Comparison of ENCODE assay signal across 22 cellular contexts in genomic region chr13:112852808-112853207, GRCh38.
DNase-seq lines count a peak whose midpoint lies in the region; ATAC-seq and TF ChIP-seq lines count a peak whose summit lies in the region.
"Had no signal": no experiment of that assay in that cellular context is flagged by ENCODE, and none has a peak within 500 bp of the region (broad histone marks: within the 10 kb centered on the region; RNA-seq: fewer than 3 reads in every experiment).

No MANE protein-coding gene starts in this region.

- no peak overlapping the region for H3K27ac Mint-ChIP-seq in WTC11
- H3K27ac Mint-ChIP-seq: CD4-positive, alpha-beta T cell; GM23338 had no signal

- H3K9me3 ChIP-seq in HEK293 (ENCODE audit: control insufficient read depth, insufficient read depth, low read depth, low read length) (no peaks in the 10 kb centered on the region), mucosa of descending colon (no peaks in the 10 kb centered on the region)
- H3K9me3 ChIP-seq: A549, HAP-1 had no signal

- H3K9me3 Mint-ChIP-seq in WTC11 = no peaks in the 10 kb centered on the region
- H3K9me3 Mint-ChIP-seq: CD14-positive monocyte; CD4-positive, alpha-beta T cell; CD8-positive, alpha-beta memory T cell; GM23338 had no signal

- no peak overlapping the region for H3K4me3 Mint-ChIP-seq in WTC11
- H3K4me3 Mint-ChIP-seq: CD14-positive monocyte; CD4-positive, alpha-beta T cell; CD8-positive, alpha-beta memory T cell; GM23338 had no signal

- intact Hi-C loops in mucosa of descending colon (cut with DNase I, micrococcal nuclease) = no loop called here

- peaks cover 11% of the 10 kb centered on the region for H3K4me1 Mint-ChIP-seq in WTC11
- H3K4me1 Mint-ChIP-seq: CD14-positive monocyte; CD8-positive, alpha-beta memory T cell had no signal

- H3K27me3 Mint-ChIP-seq in WTC11 (ENCODE audit: low read depth) = no peaks in the 10 kb centered on the region
- H3K27me3 Mint-ChIP-seq: CD4-positive, alpha-beta T cell; CD8-positive, alpha-beta memory T cell had no signal

- POLR2A ChIA-PET in HEK293 (lab: Yijun Ruan, JAX) (no interaction called here), WTC11 (lab: Charles Lee) (no interaction called here)

- CTCF ChIA-PET in HEK293 (lab: Yijun Ruan, JAX) = no interaction called here
- CTCF ChIA-PET in WTC11 (lab: Charles Lee) = no interaction called here

- no peak overlapping the region for H3K27ac ChIP-seq in HEK293 (ENCODE audit: extremely low read depth, low read depth, low read length)
- H3K27ac ChIP-seq: A549; BLaER1 treated with 17β-estradiol and CSF1 and Interleukin-3, amounts not matched to agents 10 nM and 100 nM had no signal

- H3K36me3 ChIP-seq in HEK293 (ENCODE audit: control insufficient read depth in 2 of 2, insufficient read depth in 1 of 2, low read length in 2 of 2) (peaks cover 2 to 41% of the 10 kb centered on the region in 2 experiments; a peak in 2 of 3 replicates), mucosa of descending colon (ENCODE audit: low read depth) (no peaks in the 10 kb centered on the region)

- no peak for ATAC-seq in WTC11
- no peak for ATAC-seq in mucosa of descending colon
- no peak for ATAC-seq in GM19035 (IDR thresholded peaks at IDR 0.05; ENCODE audit: unreplicated experiment)
- ATAC-seq: A549, GM12878, GM23338 had no signal

- H3K4me3 ChIP-seq in HEK293 (ENCODE audit: low read depth, low read length) (no peak overlapping the region), mucosa of descending colon (no peak overlapping the region)
- H3K4me3 ChIP-seq: A549; BLaER1 treated with 17β-estradiol and CSF1 and Interleukin-3, amounts not matched to agents 10 nM and 100 nM; GM12878; GM23338; HAP-1 had no signal

- H3K36me3 Mint-ChIP-seq in WTC11 = peaks cover 75% of the 10 kb centered on the region

- no peak for TF ChIP-seq CTCF in HEK293 (tag by site-specific recombination; IDR thresholded peaks at IDR 0.05)
- no peak for TF ChIP-seq CTCF in WTC11 (IDR thresholded peaks at IDR 0.05)
- no peak for TF ChIP-seq CTCF in mucosa of descending colon (IDR thresholded peaks at IDR 0.05)

- no peak for DNase-seq in WTC11 (ENCODE audit: low spot score)
- DNase-seq in mesenteric fat pad (ENCODE audit: low spot score) = peak; percentile 22
- no peak for DNase-seq in activated T-cell treated with anti-CD3 and anti-CD28 coated beads, Interleukin-2, amount 50 U/mL, for 1 hour
- DNase-seq in mucosa of descending colon = no peak
- DNase-seq: 8988T; ACHN; AML-193; BE2C; CD8-positive, alpha-beta memory T cell; DMS 273 treated with DMSO at 0.1 percent for 48 hours; DMS79; EL; GDM1 had no signal

- peaks cover 5% of the 10 kb centered on the region; the same call in 1 of the 2 replicates for H3K4me1 ChIP-seq in HEK293 (ENCODE audit: control insufficient read depth, insufficient read depth, low read length)
- no peaks in the 10 kb centered on the region for H3K4me1 ChIP-seq in mucosa of descending colon (ENCODE audit: low read depth)
- H3K4me1 ChIP-seq: A549, HAP-1 had no signal

TF ChIP-seq in HEK293, 187 proteins besides CTCF, POLR2A, EP300 and RAD21:
- TF ChIP-seq ZNF596 (tag by site-specific recombination; IDR thresholded peaks at IDR 0.05) = peak; percentile 65; the same call in 1 of the 2 replicates
- TF ChIP-seq ZNF624 (tag by site-specific recombination; IDR thresholded peaks at IDR 0.05) = no peak
- TF ChIP-seq ZNF645 (tag by site-specific recombination; IDR thresholded peaks at IDR 0.05) = no peak
- TF ChIP-seq ZNF292 (tag by site-specific recombination; IDR thresholded peaks at IDR 0.05; ENCODE audit: borderline replicate concordance, low read depth) = no peak
- no peak for TF ChIP-seq ZNF404 (tag by site-specific recombination; IDR thresholded peaks at IDR 0.05)
- peak; percentile 67 for TF ChIP-seq ZNF121 (tag by site-specific recombination; IDR thresholded peaks at IDR 0.05)
- TF ChIP-seq ZFHX2 (tag by site-specific recombination; conservative IDR thresholded peaks at IDR 0.05) = no peak

TF ChIP-seq in WTC11, 78 proteins besides CTCF, POLR2A, EP300 and RAD21:
- no peak for TF ChIP-seq ZBTB21 (CRISPR knock-in tag; IDR thresholded peaks at IDR 0.05; ENCODE audit: borderline replicate concordance)
- no peak for TF ChIP-seq AFF4 (CRISPR knock-in tag; IDR thresholded peaks at IDR 0.05; ENCODE audit: borderline replicate concordance)
- TF ChIP-seq ZNF232 (CRISPR knock-in tag; IDR thresholded peaks at IDR 0.05) = no peak
- no peak for TF ChIP-seq ZNF416 (CRISPR knock-in tag; IDR thresholded peaks at IDR 0.05)
- peak; percentile 57; the same call in 1 of the 2 replicates for TF ChIP-seq ZNF121 (CRISPR knock-in tag; IDR thresholded peaks at IDR 0.05)
- TF ChIP-seq ESRRA (CRISPR knock-in tag; IDR thresholded peaks at IDR 0.05; ENCODE audit: borderline replicate concordance) = no peak
- no peak for TF ChIP-seq E2F5 (CRISPR knock-in tag; IDR thresholded peaks at IDR 0.05)
- TF ChIP-seq FOXP4 (CRISPR knock-in tag; IDR thresholded peaks at IDR 0.05) = no peak

Comparison
In these comparisons a context has a peak if more than half of its experiments do, and no peak if none do; other contexts are left out.
1. Of the 8 proteins assayed by ChIP-seq in both HEK293 and WTC11: peak only in HEK293: none; only in WTC11: none; in both: ZNF121; in neither: 7.